In genomic region chr1:65955071-65955470, GRCh38 we compare ENCODE assay signal across 25 cellular contexts.
A peak's percentile ranks its signal among the peaks of the same experiment; 100 is the strongest.
DNase-seq lines count a peak whose midpoint lies in the region; ATAC-seq and TF ChIP-seq lines count a peak whose summit lies in the region.
"Had no signal": no experiment of that assay in that cellular context is flagged by ENCODE, and none has a peak within 500 bp of the region (broad histone marks: within the 10 kb centered on the region; RNA-seq: fewer than 3 reads in every experiment).

No MANE protein-coding gene starts in this region.

- H3K9me3 Mint-ChIP-seq in Calu3 (ENCODE audit: low read depth, unreplicated experiment), result no peaks in the 10 kb centered on the region
- H3K9me3 Mint-ChIP-seq: activated CD4-positive, alpha-beta T cell treated with anti-CD3 and anti-CD28 coated beads, Interleukin-2, amount 10 ng/mL, durations not matched to agents 24 days and 14 days; immature natural killer cell; nephron progenitor cell had no signal

- no peak for ATAC-seq in HG02852 (IDR thresholded peaks at IDR 0.05; ENCODE audit: unreplicated experiment)
- no peak for ATAC-seq in HG02759 (IDR thresholded peaks at IDR 0.05; ENCODE audit: unreplicated experiment)
- ATAC-seq: A549, foreskin keratinocyte, psoas muscle had no signal

- CTCF ChIA-PET in Calu3 (lab: Charles Lee), result interaction anchor here (1.3 to 1.9 kb wide), 2 partner anchors 287 to 719 kb away, joined by 5 to 9 read pairs; no protein-coding TSS in a partner anchor

- 28 to 57% (median 43%) methylated on average over 3 of the region's 3 CpGs for WGBS in stomach, 5 donors

- H3K36me3 Mint-ChIP-seq in Calu3 (ENCODE audit: insufficient read depth, unreplicated experiment), result no peaks in the 10 kb centered on the region
- H3K36me3 Mint-ChIP-seq: immature natural killer cell had no signal

- no peak overlapping the region for H3K27ac ChIP-seq in stomach
- H3K27ac ChIP-seq: A549, brain microvascular endothelial cell, foreskin keratinocyte, left ventricle myocardium inferior, psoas muscle, SJSA1, WERI-Rb-1 had no signal

- TF ChIP-seq CTCF in Calu3 (IDR thresholded peaks at IDR 0.05; ENCODE audit: unreplicated experiment) (no peak), stomach (IDR thresholded peaks at IDR 0.05) (no peak)

- peaks cover 23% of the 10 kb centered on the region for H3K4me1 Mint-ChIP-seq in Calu3 (ENCODE audit: low read depth, unreplicated experiment)
- H3K4me1 Mint-ChIP-seq: B cell, immature natural killer cell had no signal

- H3K9me3 ChIP-seq in stomach, result no peaks in the 10 kb centered on the region
- H3K9me3 ChIP-seq: A549, left ventricle myocardium inferior, psoas muscle, SJSA1 had no signal

- H3K27me3 Mint-ChIP-seq in Calu3 (ENCODE audit: unreplicated experiment), result no peaks in the 10 kb centered on the region

- no peak for TF ChIP-seq EP300 in stomach (IDR thresholded peaks at IDR 0.05)

- H3K4me3 Mint-ChIP-seq in Calu3 (ENCODE audit: low read depth, unreplicated experiment), result no peak overlapping the region
- H3K4me3 Mint-ChIP-seq: activated CD4-positive, alpha-beta T cell treated with anti-CD3 and anti-CD28 coated beads, Interleukin-2, amount 10 ng/mL, durations not matched to agents 24 days and 14 days; B cell; immature natural killer cell; nephron progenitor cell had no signal

- no peaks in the 10 kb centered on the region for H3K27me3 ChIP-seq in stomach
- H3K27me3 ChIP-seq: brain microvascular endothelial cell, foreskin keratinocyte, SJSA1 had no signal

- no TSS peak for BruUV-seq in Calu3 (replicated peaks; lab: Mats Ljungman, UMichigan)

- no peak overlapping the region for H3K4me3 ChIP-seq in stomach
- H3K4me3 ChIP-seq: A549, left ventricle myocardium inferior, psoas muscle, SJSA1 had no signal

- intact Hi-C loops in Calu3 (cut with micrococcal nuclease; ENCODE audit: unreplicated experiment), result loop anchor here (1.0 to 10.0 kb wide), 4 partner anchors 238 to 720 kb away; no protein-coding TSS in a partner anchor
- intact Hi-C loops in stomach (cut with DNase I; ENCODE audit: low total_unique reads), result loop anchor here (10.0 kb wide), 1 partner anchor 490 kb away; no protein-coding TSS in a partner anchor

- peak; percentile 12 for DNase-seq in Calu3
- DNase-seq in NCI-H526 treated with DMSO at 0.1 percent for 48 hours (lab: John Stamatoyannopoulos, UW), result peak; percentile 84
- peak; percentile 72 for DNase-seq in globus pallidus (ENCODE audit: low spot score)
- peak; percentile 83 for DNase-seq in pons (ENCODE audit: low spot score)
- no peak for DNase-seq in SKM-1 (lab: John Stamatoyannopoulos, UW; ENCODE audit: unreplicated experiment)
- DNase-seq in stomach, result no peak
- DNase-seq: activated CD4-positive, alpha-beta T cell treated with anti-CD3 and anti-CD28 coated beads, Interleukin-2, amount 10 ng/mL, durations not matched to agents 24 days and 14 days; activated naive CD4-positive, alpha-beta T cell treated with Interleukin-2 at 50 U/mL for 16 hours; activated T-cell treated with anti-CD3 and anti-CD28 coated beads, Interleukin-2, amount 50 U/mL, for 48 hours; brain microvascular endothelial cell; effector CD8-positive, alpha-beta T cell; foreskin keratinocyte; immature natural killer cell; left ventricle myocardium inferior; NCI-H1092 treated with DMSO at 0.1 percent for 48 hours; NCI-H2029 treated with DMSO at 0.1 percent for 48 hours; NCI-H446 treated with DMSO at 0.1 percent for 48 hours; nephron progenitor cell; psoas muscle; WERI-Rb-1 had no signal

- H3K4me1 ChIP-seq in stomach, result peaks cover 0 to 8% (median 2%) of the 10 kb centered on the region in 4 donors
- H3K4me1 ChIP-seq: foreskin keratinocyte, left ventricle myocardium inferior, psoas muscle, SJSA1 had no signal

- peak overlapping the region; percentile 44 for H3K27ac Mint-ChIP-seq in Calu3 (ENCODE audit: unreplicated experiment)
- H3K27ac Mint-ChIP-seq: activated CD4-positive, alpha-beta T cell treated with anti-CD3 and anti-CD28 coated beads, Interleukin-2, amount 10 ng/mL, durations not matched to agents 24 days and 14 days; B cell; immature natural killer cell; nephron progenitor cell had no signal

- no peak for TF ChIP-seq POLR2A in stomach (IDR thresholded peaks at IDR 0.05)

- no peaks in the 10 kb centered on the region for H3K36me3 ChIP-seq in stomach
- H3K36me3 ChIP-seq: brain microvascular endothelial cell, left ventricle myocardium inferior, SJSA1, WERI-Rb-1 had no signal

Comparison
In these comparisons a context has a peak if more than half of its experiments do, and no peak if none do; other contexts are left out.
1. DNase-seq: peak in Calu3 (single experiment), NCI-H526 treated with DMSO at 0.1 percent for 48 hours (single experiment), globus pallidus (single experiment) and pons (single experiment); none in SKM-1 (single experiment) and stomach (single experiment).